ENCODE assay signal across 1 cellular context in the genomic region with DNA sequence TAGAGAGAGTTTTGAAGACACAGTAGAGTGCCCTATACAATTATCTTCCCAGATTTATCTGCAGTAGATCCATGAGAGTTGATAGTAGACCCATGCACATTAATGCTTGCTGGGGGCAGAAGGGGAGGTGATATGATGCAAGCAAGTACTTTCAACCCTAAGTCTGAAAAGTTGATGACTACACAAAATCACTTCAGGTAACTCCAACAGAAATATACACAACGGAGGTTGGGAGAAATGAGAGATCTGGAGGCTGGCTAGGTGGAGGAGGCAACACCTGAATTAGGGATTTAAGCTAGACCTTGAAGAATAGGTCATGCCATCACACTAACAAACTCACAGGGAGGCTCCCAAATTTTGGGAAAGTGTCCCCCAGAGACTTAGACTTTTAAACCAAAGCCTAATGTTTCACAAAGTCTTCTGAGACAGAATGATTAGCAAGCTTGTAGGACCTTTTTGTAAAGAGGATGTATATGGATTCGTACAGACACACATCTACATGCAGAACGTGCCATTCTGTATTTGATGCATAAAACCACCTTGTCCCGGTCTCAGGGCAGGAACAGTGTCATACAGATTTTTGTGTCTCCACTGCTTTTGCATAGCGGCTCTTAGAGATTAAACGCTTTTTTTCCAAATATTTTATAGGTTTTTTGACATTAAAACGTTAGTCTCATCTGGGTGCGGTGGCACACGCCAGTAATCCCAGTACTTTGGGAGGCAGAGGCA.
TF ChIP-seq lines count a peak whose summit lies in the region.

No MANE protein-coding gene starts in this region.

TF ChIP-seq in SK-N-SH, 30 proteins besides CTCF, POLR2A, EP300 and RAD21 (continued from another document):
- TF ChIP-seq, protein P1, sequence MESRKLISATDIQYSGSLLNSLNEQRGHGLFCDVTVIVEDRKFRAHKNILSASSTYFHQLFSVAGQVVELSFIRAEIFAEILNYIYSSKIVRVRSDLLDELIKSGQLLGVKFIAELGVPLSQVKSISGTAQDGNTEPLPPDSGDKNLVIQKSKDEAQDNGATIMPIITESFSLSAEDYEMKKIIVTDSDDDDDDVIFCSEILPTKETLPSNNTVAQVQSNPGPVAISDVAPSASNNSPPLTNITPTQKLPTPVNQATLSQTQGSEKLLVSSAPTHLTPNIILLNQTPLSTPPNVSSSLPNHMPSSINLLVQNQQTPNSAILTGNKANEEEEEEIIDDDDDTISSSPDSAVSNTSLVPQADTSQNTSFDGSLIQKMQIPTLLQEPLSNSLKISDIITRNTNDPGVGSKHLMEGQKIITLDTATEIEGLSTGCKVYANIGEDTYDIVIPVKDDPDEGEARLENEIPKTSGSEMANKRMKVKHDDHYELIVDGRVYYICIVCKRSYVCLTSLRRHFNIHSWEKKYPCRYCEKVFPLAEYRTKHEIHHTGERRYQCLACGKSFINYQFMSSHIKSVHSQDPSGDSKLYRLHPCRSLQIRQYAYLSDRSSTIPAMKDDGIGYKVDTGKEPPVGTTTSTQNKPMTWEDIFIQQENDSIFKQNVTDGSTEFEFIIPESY (IDR thresholded peaks at IDR 0.05; ENCODE audit: borderline replicate concordance, low read depth) = no peak
- TF ChIP-seq RCOR1 (IDR thresholded peaks at IDR 0.05; ENCODE audit: low read length) (no peak), CHD2 (IDR thresholded peaks at IDR 0.05; ENCODE audit: low read length, partially characterized antibody) (no peak), TAF1 (IDR thresholded peaks at IDR 0.05; ENCODE audit: borderline replicate concordance, low read depth, low read length) (no peak), FOXJ3 (CRISPR knock-in tag; IDR thresholded peaks at IDR 0.05) (no peak), NRF1 (IDR thresholded peaks at IDR 0.05; ENCODE audit: low read depth, low read length) (no peak), POLR2AphosphoS5 (IDR thresholded peaks at IDR 0.05; ENCODE audit: low read depth, low read length) (no peak), YY1 (IDR thresholded peaks at IDR 0.05; ENCODE audit: low read depth) (no peak)
- TF ChIP-seq, protein P2, sequence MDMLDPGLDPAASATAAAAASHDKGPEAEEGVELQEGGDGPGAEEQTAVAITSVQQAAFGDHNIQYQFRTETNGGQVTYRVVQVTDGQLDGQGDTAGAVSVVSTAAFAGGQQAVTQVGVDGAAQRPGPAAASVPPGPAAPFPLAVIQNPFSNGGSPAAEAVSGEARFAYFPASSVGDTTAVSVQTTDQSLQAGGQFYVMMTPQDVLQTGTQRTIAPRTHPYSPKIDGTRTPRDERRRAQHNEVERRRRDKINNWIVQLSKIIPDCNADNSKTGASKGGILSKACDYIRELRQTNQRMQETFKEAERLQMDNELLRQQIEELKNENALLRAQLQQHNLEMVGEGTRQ (IDR thresholded peaks at IDR 0.05; ENCODE audit: borderline replicate concordance, low read depth, low read length) = no peak
- TF ChIP-seq, protein P3, sequence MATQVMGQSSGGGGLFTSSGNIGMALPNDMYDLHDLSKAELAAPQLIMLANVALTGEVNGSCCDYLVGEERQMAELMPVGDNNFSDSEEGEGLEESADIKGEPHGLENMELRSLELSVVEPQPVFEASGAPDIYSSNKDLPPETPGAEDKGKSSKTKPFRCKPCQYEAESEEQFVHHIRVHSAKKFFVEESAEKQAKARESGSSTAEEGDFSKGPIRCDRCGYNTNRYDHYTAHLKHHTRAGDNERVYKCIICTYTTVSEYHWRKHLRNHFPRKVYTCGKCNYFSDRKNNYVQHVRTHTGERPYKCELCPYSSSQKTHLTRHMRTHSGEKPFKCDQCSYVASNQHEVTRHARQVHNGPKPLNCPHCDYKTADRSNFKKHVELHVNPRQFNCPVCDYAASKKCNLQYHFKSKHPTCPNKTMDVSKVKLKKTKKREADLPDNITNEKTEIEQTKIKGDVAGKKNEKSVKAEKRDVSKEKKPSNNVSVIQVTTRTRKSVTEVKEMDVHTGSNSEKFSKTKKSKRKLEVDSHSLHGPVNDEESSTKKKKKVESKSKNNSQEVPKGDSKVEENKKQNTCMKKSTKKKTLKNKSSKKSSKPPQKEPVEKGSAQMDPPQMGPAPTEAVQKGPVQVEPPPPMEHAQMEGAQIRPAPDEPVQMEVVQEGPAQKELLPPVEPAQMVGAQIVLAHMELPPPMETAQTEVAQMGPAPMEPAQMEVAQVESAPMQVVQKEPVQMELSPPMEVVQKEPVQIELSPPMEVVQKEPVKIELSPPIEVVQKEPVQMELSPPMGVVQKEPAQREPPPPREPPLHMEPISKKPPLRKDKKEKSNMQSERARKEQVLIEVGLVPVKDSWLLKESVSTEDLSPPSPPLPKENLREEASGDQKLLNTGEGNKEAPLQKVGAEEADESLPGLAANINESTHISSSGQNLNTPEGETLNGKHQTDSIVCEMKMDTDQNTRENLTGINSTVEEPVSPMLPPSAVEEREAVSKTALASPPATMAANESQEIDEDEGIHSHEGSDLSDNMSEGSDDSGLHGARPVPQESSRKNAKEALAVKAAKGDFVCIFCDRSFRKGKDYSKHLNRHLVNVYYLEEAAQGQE (IDR thresholded peaks at IDR 0.05; ENCODE audit: low read depth, low read length) = no peak
